8 cellular contexts compared by ENCODE assay signal in the genomic region with DNA sequence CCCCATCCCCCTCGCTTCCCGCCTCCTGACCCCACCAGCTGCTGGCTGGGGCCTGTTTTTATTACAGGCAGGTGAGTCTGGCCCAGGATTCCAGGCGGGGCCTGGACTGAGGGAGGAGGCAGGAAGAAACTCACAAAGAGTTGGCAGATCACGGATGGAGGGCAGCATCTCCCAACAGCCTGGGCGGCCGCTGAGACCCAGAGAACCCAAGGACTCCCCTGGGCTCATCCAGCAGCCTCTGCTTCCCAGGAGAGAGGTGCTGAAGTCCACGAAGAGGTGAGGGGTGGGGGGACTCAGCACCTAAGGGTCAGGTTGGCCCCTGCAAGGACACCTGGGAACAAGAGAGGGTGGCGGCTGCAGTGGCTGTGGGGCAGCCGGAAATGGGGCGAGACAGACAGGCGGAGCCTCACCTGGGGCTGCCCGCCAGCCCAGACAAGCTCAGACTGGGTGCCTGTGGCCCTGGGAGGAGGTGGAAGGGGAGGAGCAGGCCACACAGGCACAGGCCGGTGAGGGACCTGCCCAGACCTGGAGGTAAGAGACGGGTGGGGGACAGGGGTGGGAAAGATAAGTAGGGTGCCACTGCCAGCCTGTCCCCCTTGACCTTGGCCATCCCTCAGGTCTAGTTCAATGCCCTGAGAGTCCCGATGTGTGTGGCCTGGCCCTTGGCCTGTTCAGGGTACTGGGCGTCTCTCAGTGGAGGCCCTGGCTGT. TPM values are rescaled to one million over a fixed set of nuclear protein-coding genes. Genes with fewer than 3 reads are reported as not detected.
DNase-seq lines count a peak whose midpoint lies in the region; ATAC-seq and TF ChIP-seq lines count a peak whose summit lies in the region.

No MANE protein-coding gene starts in this region.

- H3K27me3 Mint-ChIP-seq in MCF 10A (ENCODE audit: insufficient read depth, unreplicated experiment), result no peaks in the 10 kb centered on the region

- CTCF ChIA-PET in MCF 10A (lab: Yijun Ruan, JAX), result interaction anchor here (0.5 to 5.9 kb wide), 5 partner anchors 12 to 318 kb away, joined by 3 to 33 read pairs (median 4); no protein-coding TSS in a partner anchor

- POLR2A ChIA-PET in MCF 10A (lab: Yijun Ruan, JAX), result interaction anchor here (0.6 to 1.7 kb wide), 6 partner anchors 9 to 631 kb away, joined by 3 to 7 read pairs (median 4); a partner anchor contains a TSS

- H3K4me1 ChIP-seq in BLaER1 treated with 17β-estradiol and CSF1 and Interleukin-3, amounts not matched to agents 10 nM and 100 nM, result peaks cover 13 to 98% (median 87%) of the 10 kb centered on the region in 10 experiments
- H3K4me1 ChIP-seq in mucosa of stomach (ENCODE audit: control insufficient read depth, insufficient read depth, low read length), result peaks cover 62% of the 10 kb centered on the region

- H3K27me3 ChIP-seq in BLaER1 treated with 17β-estradiol and CSF1 and Interleukin-3, amounts not matched to agents 10 nM and 100 nM, result no peaks in the 10 kb centered on the region
- no peaks in the 10 kb centered on the region for H3K27me3 ChIP-seq in mucosa of stomach (ENCODE audit: control insufficient read depth, insufficient read depth, low read length)

- no peak for ATAC-seq in HG03521 (IDR thresholded peaks at IDR 0.05; ENCODE audit: unreplicated experiment)

- peaks cover 53% of the 10 kb centered on the region for H3K4me1 Mint-ChIP-seq in MCF 10A (ENCODE audit: insufficient read depth, unreplicated experiment)

- no TSS peak for BruUV-seq in MCF 10A (replicated peaks; lab: Mats Ljungman, UMichigan)

- peak overlapping the region in 7 of 11 experiments; percentile 52 to 80 (median 67); a peak in 12 of 22 replicates for H3K4me2 ChIP-seq in BLaER1 treated with 17β-estradiol and CSF1 and Interleukin-3, amounts not matched to agents 10 nM and 100 nM

- peak overlapping the region; percentile 61 for H3K4me3 Mint-ChIP-seq in MCF 10A (ENCODE audit: unreplicated experiment)

- peak overlapping the region in 1 of 11 experiments; percentile 45; a peak in 2 of 22 replicates for H3K27ac ChIP-seq in BLaER1 treated with 17β-estradiol and CSF1 and Interleukin-3, amounts not matched to agents 10 nM and 100 nM

- H4K20me1 ChIP-seq in BLaER1 treated with 17β-estradiol and CSF1 and Interleukin-3, amounts not matched to agents 10 nM and 100 nM, result no peaks in the 10 kb centered on the region

- intact Hi-C loops in MCF 10A (cut with micrococcal nuclease), result no loop called here

- no peaks in the 10 kb centered on the region for H3K36me3 ChIP-seq in BLaER1 treated with 17β-estradiol and CSF1 and Interleukin-3, amounts not matched to agents 10 nM and 100 nM
- H3K36me3 ChIP-seq in mucosa of stomach (ENCODE audit: control insufficient read depth, insufficient read depth, low read length), result no peaks in the 10 kb centered on the region

- no peaks in the 10 kb centered on the region for H3K9me3 Mint-ChIP-seq in MCF 10A (ENCODE audit: unreplicated experiment)

- H3K4me3 ChIP-seq in BLaER1 treated with 17β-estradiol and CSF1 and Interleukin-3, amounts not matched to agents 10 nM and 100 nM, result no peak overlapping the region
- peak overlapping the region; percentile 44 for H3K4me3 ChIP-seq in mucosa of stomach (ENCODE audit: low read length)

- peak overlapping the region in 3 of 11 experiments; percentile 10 to 41 (median 29); a peak in 2 of 22 replicates for H3K9ac ChIP-seq in BLaER1 treated with 17β-estradiol and CSF1 and Interleukin-3, amounts not matched to agents 10 nM and 100 nM
- peak overlapping the region; percentile 84 for H3K9ac ChIP-seq in mucosa of stomach (ENCODE audit: low read length)

- H3K36me3 Mint-ChIP-seq in MCF 10A (ENCODE audit: insufficient read depth, unreplicated experiment), result no peaks in the 10 kb centered on the region

- H3K9me3 ChIP-seq in BLaER1 treated with 17β-estradiol and CSF1 and Interleukin-3, amounts not matched to agents 10 nM and 100 nM (replicated peaks in 1 of 11), result no peaks in the 10 kb centered on the region
- no peaks in the 10 kb centered on the region for H3K9me3 ChIP-seq in mucosa of stomach (ENCODE audit: control insufficient read depth, low read length)

- no peak overlapping the region for H3K27ac Mint-ChIP-seq in MCF 10A (ENCODE audit: low read depth, unreplicated experiment)

- DNase-seq in NCI-H146 treated with DMSO at 0.1 percent for 48 hours (lab: John Stamatoyannopoulos, UW; ENCODE audit: unreplicated experiment) (peak; percentile 53), MCF 10A (ENCODE audit: unreplicated experiment) (peak; percentile 83), inferior parietal cortex (ENCODE audit: extremely low spot score) (no peak), A172 (ENCODE audit: low spot score) (no peak)
- DNase-seq in stimulated activated CD4-positive, alpha-beta T cell treated with anti-CD3 and anti-CD28 coated beads, Interleukin-2, amount 100 ng/mL, for 48 hours, result no peak

- no peak for TF ChIP-seq CTCF in MCF 10A (IDR thresholded peaks at IDR 0.05; ENCODE audit: unreplicated experiment)

RNA-seq across cellular contexts. Expression of a gene that starts 8.7 kb away (rescaled TPM):
- total RNA-seq in MCF 10A (2022), result 10.1 and 10.2 TPM in 2 replicates
- total RNA-seq in A172 (2014; rRNA removed; shearing (Covaris generic)), result 26.9 and 32.6 TPM in 2 replicates

RNA-seq across cellular contexts. Expression of a gene that starts 48.3 kb away (rescaled TPM):
- total RNA-seq in MCF 10A (2022), result not detected in 2 replicates
- not detected in 2 replicates for total RNA-seq in A172 (2014; rRNA removed; shearing (Covaris generic))

Comparison
In these comparisons a context has a peak if more than half of its experiments do, and no peak if none do; other contexts are left out.
1. DNase-seq: peak in NCI-H146 treated with DMSO at 0.1 percent for 48 hours (single experiment) and MCF 10A (single experiment); none in inferior parietal cortex (single experiment), A172 (single experiment) and stimulated activated CD4-positive, alpha-beta T cell treated with anti-CD3 and anti-CD28 coated beads, Interleukin-2, amount 100 ng/mL, for 48 hours (0 of 2).